Comparison of ENCODE assay signal across 8 cellular contexts in genomic region chr6:150857062-150857905, GRCh38. TPM values are rescaled to one million over a fixed set of nuclear protein-coding genes. Genes with fewer than 3 reads are reported as not detected.
DNase-seq lines count a peak whose midpoint lies in the region; ATAC-seq and TF ChIP-seq lines count a peak whose summit lies in the region.

No MANE protein-coding gene starts in this region.

- no peaks in the 10 kb centered on the region for H4K20me1 ChIP-seq in mammary epithelial cell (ENCODE audit: insufficient read depth, low read length)

- H3K36me3 ChIP-seq in mammary epithelial cell (ENCODE audit: insufficient read depth, low read length) = no peaks in the 10 kb centered on the region

- peak overlapping the region; percentile 84 for H3K9ac ChIP-seq in mammary epithelial cell (ENCODE audit: insufficient read depth, low read length)

- 7% methylated on average over 5 of the region's 5 CpGs for WGBS in mammary epithelial cell (ENCODE audit: low coverage, missing lambda C conversion rate)

- no peak for TF ChIP-seq CTCF in AG04449 (IDR thresholded peaks at IDR 0.05; ENCODE audit: insufficient read depth, low read length, missing control alignments)
- TF ChIP-seq CTCF in mammary epithelial cell (conservative IDR thresholded peaks at IDR 0.05 in 1 of 2, IDR thresholded peaks at IDR 0.05 in 1 of 2; ENCODE audit: extremely low read depth in 1 of 2, insufficient read depth in 1 of 2, low read depth in 1 of 2, low read length in 2 of 2) = no peak

- no peak overlapping the region for H3K27ac Mint-ChIP-seq in T-cell

- H3K9me3 ChIP-seq in mammary epithelial cell (replicated peaks; ENCODE audit: insufficient read depth, low read length) = no peaks in the 10 kb centered on the region

- no peaks in the 10 kb centered on the region for H3K9me3 Mint-ChIP-seq in T-cell

- H3K27me3 Mint-ChIP-seq in T-cell = peaks cover 2 to 13% of the 10 kb centered on the region in 2 donors

- dilution Hi-C loops in mammary epithelial cell (cut with HindIII; ENCODE audit: low sequenced_read_pairs) = no loop called here

- peak overlapping the region; percentile 72 for H2AFZ ChIP-seq in mammary epithelial cell (ENCODE audit: low read depth, low read length)

- CTCF ChIA-PET in AG04449 (lab: Yijun Ruan, JAX) = interaction anchor here (1.7 to 4.8 kb wide), 2 partner anchors 12 to 39 kb away, joined by 8 to 21 read pairs; no protein-coding TSS in a partner anchor
- CTCF ChIA-PET in mammary epithelial cell (lab: Charles Lee; ENCODE audit: low non-redundant PET) = no interaction called here
- CTCF ChIA-PET in T-cell (lab: Charles Lee) = no interaction called here

- in situ Hi-C loops in KBM-7 (cut with MboI; ENCODE audit: low pct_unique_long_range_greater_than_20kb, low sequenced_read_pairs) = no loop called here
- in situ Hi-C loops in mammary epithelial cell (cut with MboI; ENCODE audit: low sequenced_read_pairs in 2 of 2) = no loop called here

- no peaks in the 10 kb centered on the region for H3K27me3 ChIP-seq in mammary epithelial cell (ENCODE audit: insufficient read depth, low read length)

- H3K4me1 ChIP-seq in mammary epithelial cell (ENCODE audit: insufficient read depth, low read length) = peaks cover 23% of the 10 kb centered on the region

- no peaks in the 10 kb centered on the region for H3K36me3 Mint-ChIP-seq in T-cell

- H3K4me3 ChIP-seq in AG04449 (ENCODE audit: low read depth, low read length) = no peak overlapping the region
- peak overlapping the region in 1 of 3 experiments; percentile 22 for H3K4me3 ChIP-seq in mammary epithelial cell (replicated peaks in 1 of 3; ENCODE audit: insufficient read depth in 1 of 3, low read depth in 2 of 3, low read length in 3 of 3)

- H3K4me3 Mint-ChIP-seq in T-cell = no peak overlapping the region

- ATAC-seq in HG03521 (IDR thresholded peaks at IDR 0.05; ENCODE audit: unreplicated experiment) (no peak), T-cell (replicated peaks in 1 of 4) (no peak), HG03457 (IDR thresholded peaks at IDR 0.05; ENCODE audit: unreplicated experiment) (no peak)

- H3K4me2 ChIP-seq in mammary epithelial cell (ENCODE audit: insufficient read depth, low read depth, low read length) = peak overlapping the region; percentile 76

- intact Hi-C loops in mammary epithelial cell (cut with micrococcal nuclease) = no loop called here

- POLR2A ChIA-PET in AG04449 (lab: Yijun Ruan, JAX) = interaction anchor here (1.1 kb wide), 1 partner anchor 9 kb away, joined by 5 read pairs; no protein-coding TSS in a partner anchor
- POLR2A ChIA-PET in T-cell (lab: Charles Lee) = no interaction called here

- BruUV-seq in mammary epithelial cell (replicated peaks; lab: Mats Ljungman, UMichigan) = no TSS peak

- H3K27ac ChIP-seq in mammary epithelial cell (ENCODE audit: insufficient read depth, low read depth, low read length) = peak overlapping the region; percentile 96

- H3K4me1 Mint-ChIP-seq in T-cell = no peaks in the 10 kb centered on the region

- H3K79me2 ChIP-seq in mammary epithelial cell (ENCODE audit: insufficient read depth, low read length) = no peaks in the 10 kb centered on the region

- peak; percentile 98 for DNase-seq in AG04449 (ENCODE audit: low read depth, low spot score)
- DNase-seq in KBM-7 = peak; percentile 88
- DNase-seq in mammary epithelial cell = peak; percentile 89
- peak; percentile 24 for DNase-seq in medulla oblongata (ENCODE audit: extremely low spot score)
- DNase-seq in NK-92 (lab: John Stamatoyannopoulos, UW; ENCODE audit: unreplicated experiment) = no peak
- no peak for DNase-seq in T-cell

RNA-seq across cellular contexts. Expression of gene MTHFD1L, which starts 8.2 kb away (rescaled TPM):
- 10 to 100 TPM; 56.7 to 77.7 TPM for total RNA-seq in mammary epithelial cell
- 34.1 TPM for polyA plus RNA-seq in mammary epithelial cell
- polyA minus RNA-seq in mammary epithelial cell = 39.2 TPM
- 10 to 100 TPM in 4 of 5 donors, 1 to 10 TPM in 1; 9.3 to 34.2 (median 26.7) TPM for total RNA-seq in T-cell

Comparison
In these comparisons a context has a peak if more than half of its experiments do, and no peak if none do; other contexts are left out.
1. DNase-seq: peak in AG04449 (single experiment), KBM-7 (single experiment), mammary epithelial cell (single experiment) and medulla oblongata (single experiment); none in NK-92 (single experiment) and T-cell (0 of 34).